In the genomic region with DNA sequence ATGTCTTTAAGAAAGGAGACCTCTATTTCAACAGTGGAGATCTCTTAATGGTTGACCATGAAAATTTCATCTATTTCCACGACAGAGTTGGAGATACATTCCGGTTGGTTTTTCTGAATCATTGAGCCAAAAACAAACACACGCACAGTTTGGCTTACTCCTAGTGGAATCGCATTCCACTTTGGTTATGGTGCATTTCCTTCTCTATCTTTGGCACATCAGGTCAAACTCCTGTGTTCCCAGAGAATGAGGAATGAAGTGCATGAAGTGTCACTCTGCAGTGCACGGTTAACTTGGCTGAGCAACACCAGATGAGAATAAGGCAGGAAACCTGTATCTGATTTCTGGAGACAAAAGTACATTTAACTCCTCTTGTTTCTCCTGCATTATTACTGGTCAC, we compare ENCODE assay signal across 19 cellular contexts. TPM values are rescaled to one million over a fixed set of nuclear protein-coding genes. Genes with fewer than 3 reads are reported as not detected.
DNase-seq lines count a peak whose midpoint lies in the region; ATAC-seq and TF ChIP-seq lines count a peak whose summit lies in the region.
"Had no signal": no experiment of that assay in that cellular context is flagged by ENCODE, and none has a peak within 500 bp of the region (broad histone marks: within the 10 kb centered on the region; RNA-seq: fewer than 3 reads in every experiment).

No MANE protein-coding gene starts in this region.

- TF ChIP-seq CTCF in foreskin fibroblast (IDR thresholded peaks at IDR 0.05; ENCODE audit: low read depth, low read length) = no peak
- TF ChIP-seq CTCF in thyroid gland (IDR thresholded peaks at IDR 0.05) = no peak
- TF ChIP-seq CTCF in omental fat pad (IDR thresholded peaks at IDR 0.05) = no peak

- peaks cover 10 to 17% of the 10 kb centered on the region in 2 donors for H3K4me1 ChIP-seq in thyroid gland

- H3K4me3 ChIP-seq in foreskin fibroblast (ENCODE audit: low read depth in 1 of 2, low read length in 2 of 2) (no peak overlapping the region), thyroid gland (replicated peaks in 1 of 3) (no peak overlapping the region)
- H3K4me3 ChIP-seq: GM23338 had no signal

- intact Hi-C loops in thyroid gland (cut with DNase I) = no loop called here

- ATAC-seq in omental fat pad (ENCODE audit: low FRiP score) = no peak
- ATAC-seq: GM23338 had no signal

- H3K9me3 ChIP-seq in thyroid gland = no peaks in the 10 kb centered on the region

- H3K27me3 ChIP-seq in thyroid gland = no peaks in the 10 kb centered on the region

- 22 to 33% methylated on average over 5 of the region's 5 CpGs for WGBS in thyroid gland, 2 donors

- TF ChIP-seq POLR2A in thyroid gland (IDR thresholded peaks at IDR 0.05) = no peak

- no peaks in the 10 kb centered on the region for H3K36me3 ChIP-seq in thyroid gland

- peak; percentile 72 for DNase-seq in GM04503 (ENCODE audit: low read depth)
- DNase-seq in amniotic epithelial cell (ENCODE audit: low read depth) = peak; percentile 25
- peak; percentile 23 to 50 for DNase-seq in foreskin fibroblast
- DNase-seq in thyroid gland = peak; percentile 48 to 57
- no peak for DNase-seq in omental fat pad (ENCODE audit: low spot score)
- DNase-seq in hypothalamus (lab: John Stamatoyannopoulos, UW) = no peak
- DNase-seq in OCI-M2 (lab: John Stamatoyannopoulos, UW; ENCODE audit: unreplicated experiment) = no peak
- DNase-seq: activated naive CD4-positive, alpha-beta T cell; CD8-positive, alpha-beta memory T cell; dermis blood vessel endothelial cell; erythroblast; naive B cell; NCI-H1694; NCI-H446 treated with DMSO at 0.1 percent for 48 hours; stimulated activated naive CD4-positive, alpha-beta T cell; T-helper 9 cell; trophoblast cell had no signal

- H3K27ac ChIP-seq in thyroid gland = peak overlapping the region in 1 of 3 donors; percentile 22

RNA-seq across cellular contexts. Expression of gene HDC, which starts 38.5 kb away (rescaled TPM):
- total RNA-seq in thyroid gland (under 1 TPM in 1 of 4 donors, not detected in 3; 0.45 TPM), omental fat pad (1 to 10 TPM in 3 of 4 donors, not detected in 1; 2.4 to 10.0 (median 2.6) TPM)
- total RNA-seq: dermis blood vessel endothelial cell, GM23338, progenitor cell of endocrine pancreas had no signal

RNA-seq across cellular contexts. Expression of gene SLC27A2, which starts 45.1 kb away (rescaled TPM):
- 10 to 100 TPM in 1 of 4 donors, 1 to 10 TPM in 3; 1.1 to 10.3 (median 6.6) TPM for total RNA-seq in thyroid gland
- 10 to 100 TPM in 1 of 4 donors, 1 to 10 TPM in 3; 1.6 to 11.4 (median 5.5) TPM for total RNA-seq in omental fat pad

Comparison
In these comparisons a context has a peak if more than half of its experiments do, and no peak if none do; other contexts are left out.
1. DNase-seq: peak in GM04503 (single experiment), amniotic epithelial cell (single experiment), foreskin fibroblast (2 of 2) and thyroid gland (2 of 2); none in omental fat pad (single experiment), hypothalamus (0 of 51) and OCI-M2 (single experiment).